8 cellular contexts compared by ENCODE assay signal in genomic region chr1:54312874-54313316, GRCh38.
DNase-seq lines count a peak whose midpoint lies in the region; ATAC-seq and TF ChIP-seq lines count a peak whose summit lies in the region.

No MANE protein-coding gene starts in this region.

- peak; percentile 22 for ATAC-seq in activated CD8-positive, alpha-beta memory T cell treated with anti-CD3 and anti-CD28 coated beads, Interleukin-2, amount 10 ng/mL, durations not matched to agents 7 days and 5 days
- ATAC-seq in upper lobe of left lung (ENCODE audit: low FRiP score in 2 of 2), result peak; percentile 49 to 66
- no peak for ATAC-seq in HG03432 (IDR thresholded peaks at IDR 0.05; ENCODE audit: unreplicated experiment)

- no peaks in the 10 kb centered on the region for H3K9me3 ChIP-seq in iPS-20b (ENCODE audit: insufficient read depth, low read depth, low read length)
- H3K9me3 ChIP-seq in upper lobe of left lung, result no peaks in the 10 kb centered on the region

- WGBS in upper lobe of left lung, 2 donors, result 35 to 47% methylated on average over 7 of the region's 7 CpGs

- H3K27ac Mint-ChIP-seq in activated CD8-positive, alpha-beta memory T cell treated with anti-CD3 and anti-CD28 coated beads, Interleukin-2, amount 10 ng/mL, durations not matched to agents 7 days and 5 days, result peak overlapping the region; percentile 52
- peak overlapping the region; percentile 78 for H3K27ac Mint-ChIP-seq in activated naive CD8-positive, alpha-beta T cell treated with anti-CD3 and anti-CD28 coated beads for 36 hours

- H3K27ac ChIP-seq in iPS-20b (ENCODE audit: low read length) (no peak overlapping the region), upper lobe of left lung (peak overlapping the region; percentile 45 to 79 (median 69))

- CTCF ChIA-PET in activated CD8-positive, alpha-beta memory T cell treated with anti-CD3 and anti-CD28 coated beads, Interleukin-2, amount 10 ng/mL, durations not matched to agents 7 days and 5 days (lab: Charles Lee), result interaction anchor here (0.7 to 2.2 kb wide), 4 partner anchors 27 to 638 kb away, joined by 3 to 9 read pairs (median 4); no protein-coding TSS in a partner anchor

- peak overlapping the region; percentile 16; the same call in 1 of the 2 replicates for H3K4me3 ChIP-seq in iPS-20b (ENCODE audit: low read length)
- H3K4me3 ChIP-seq in upper lobe of left lung, result no peak overlapping the region

- H3K36me3 ChIP-seq in iPS-20b (ENCODE audit: insufficient read depth, low read depth, low read length) (no peaks in the 10 kb centered on the region), upper lobe of left lung (no peaks in the 10 kb centered on the region)

- H3K9me3 Mint-ChIP-seq in activated CD8-positive, alpha-beta memory T cell treated with anti-CD3 and anti-CD28 coated beads, Interleukin-2, amount 10 ng/mL, durations not matched to agents 7 days and 5 days (ENCODE audit: low read depth), result no peaks in the 10 kb centered on the region
- no peaks in the 10 kb centered on the region for H3K9me3 Mint-ChIP-seq in activated naive CD8-positive, alpha-beta T cell treated with anti-CD3 and anti-CD28 coated beads for 36 hours

- no peak for TF ChIP-seq POLR2A in upper lobe of left lung (IDR thresholded peaks at IDR 0.05)

- no peaks in the 10 kb centered on the region for H3K27me3 Mint-ChIP-seq in activated CD8-positive, alpha-beta memory T cell treated with anti-CD3 and anti-CD28 coated beads, Interleukin-2, amount 10 ng/mL, durations not matched to agents 7 days and 5 days
- H3K27me3 Mint-ChIP-seq in activated naive CD8-positive, alpha-beta T cell treated with anti-CD3 and anti-CD28 coated beads for 36 hours, result no peaks in the 10 kb centered on the region

- peak in 1 of 4 donors; percentile 16 for TF ChIP-seq EP300 in upper lobe of left lung (IDR thresholded peaks at IDR 0.05)

- H3K4me1 ChIP-seq in iPS-20b (ENCODE audit: insufficient read depth, low read length), result peaks cover 51% of the 10 kb centered on the region
- H3K4me1 ChIP-seq in upper lobe of left lung, result peaks cover 30 to 62% (median 45%) of the 10 kb centered on the region in 4 donors

- peak overlapping the region; percentile 16; the same call in 1 of the 2 replicates for H3K9ac ChIP-seq in iPS-20b (ENCODE audit: low read depth, low read length)

- H3K27me3 ChIP-seq in iPS-20b (ENCODE audit: insufficient read depth, low read length) (no peaks in the 10 kb centered on the region), upper lobe of left lung (no peaks in the 10 kb centered on the region)

- H3K36me3 Mint-ChIP-seq in activated CD8-positive, alpha-beta memory T cell treated with anti-CD3 and anti-CD28 coated beads, Interleukin-2, amount 10 ng/mL, durations not matched to agents 7 days and 5 days, result peaks cover 10% of the 10 kb centered on the region
- H3K36me3 Mint-ChIP-seq in activated naive CD8-positive, alpha-beta T cell treated with anti-CD3 and anti-CD28 coated beads for 36 hours, result peaks cover 11% of the 10 kb centered on the region

- no peak overlapping the region for H3K4me3 Mint-ChIP-seq in activated CD8-positive, alpha-beta memory T cell treated with anti-CD3 and anti-CD28 coated beads, Interleukin-2, amount 10 ng/mL, durations not matched to agents 7 days and 5 days
- peak overlapping the region; percentile 10 for H3K4me3 Mint-ChIP-seq in activated naive CD8-positive, alpha-beta T cell treated with anti-CD3 and anti-CD28 coated beads for 36 hours

- no peak for TF ChIP-seq CTCF in upper lobe of left lung (IDR thresholded peaks at IDR 0.05)

- peaks cover 49% of the 10 kb centered on the region for H3K4me1 Mint-ChIP-seq in activated CD8-positive, alpha-beta memory T cell treated with anti-CD3 and anti-CD28 coated beads, Interleukin-2, amount 10 ng/mL, durations not matched to agents 7 days and 5 days
- peaks cover 60% of the 10 kb centered on the region for H3K4me1 Mint-ChIP-seq in activated naive CD8-positive, alpha-beta T cell treated with anti-CD3 and anti-CD28 coated beads for 36 hours

- DNase-seq in activated CD8-positive, alpha-beta memory T cell treated with anti-CD3 and anti-CD28 coated beads, Interleukin-2, amount 10 ng/mL, durations not matched to agents 7 days and 5 days, result no peak
- no peak for DNase-seq in activated CD8-positive, alpha-beta memory T cell treated with anti-CD3 and anti-CD28 coated beads, Interleukin-2, amount 50 U/mL, for 4 hours
- no peak for DNase-seq in activated naive CD8-positive, alpha-beta T cell treated with anti-CD3 and anti-CD28 coated beads for 36 hours
- no peak for DNase-seq in upper lobe of left lung
- DNase-seq in RKO (ENCODE audit: low spot score), result no peak
- no peak for DNase-seq in activated CD8-positive, alpha-beta memory T cell treated with anti-CD3 and anti-CD28 coated beads for 24 hours
